ENCODE assay signal across 1 cellular context in genomic region chr16:85720319-85720637, GRCh38.
TF ChIP-seq lines count a peak whose summit lies in the region.

No MANE protein-coding gene starts in this region.

TF ChIP-seq in HepG2, 621 proteins besides CTCF, POLR2A, EP300 and RAD21 (continued from another document):
- 0 out of 2 replicates have a peak, but pooled peaks have one; percentile 56 for TF ChIP-seq JUN (CRISPR knock-in tag; IDR thresholded peaks at IDR 0.05)
- peak; percentile 89 for TF ChIP-seq FOSL2 (CRISPR knock-in tag; IDR thresholded peaks at IDR 0.05)
- peak; percentile 68 for TF ChIP-seq HNF4G (IDR thresholded peaks at IDR 0.05; ENCODE audit: borderline replicate concordance, low read depth, low read length)
- no peak; the same call in 1 of the 2 replicates for TF ChIP-seq HNF4G (CRISPR knock-in tag; IDR thresholded peaks at IDR 0.05; ENCODE audit: borderline replicate concordance, low read depth)
TF ChIP-seq in HepG2: peak in this region for 24.
